Comparison of ENCODE assay signal across 17 cellular contexts in genomic region chr18:57054891-57055290, GRCh38.
DNase-seq lines count a peak whose midpoint lies in the region; ATAC-seq, FAIRE-seq and TF ChIP-seq lines count a peak whose summit lies in the region.
"Had no signal": no experiment of that assay in that cellular context is flagged by ENCODE, and none has a peak within 500 bp of the region (broad histone marks: within the 10 kb centered on the region; RNA-seq: fewer than 3 reads in every experiment).

No MANE protein-coding gene starts in this region.

- peaks cover 10% of the 10 kb centered on the region for H3K4me1 Mint-ChIP-seq in stimulated activated memory B cell treated with anti-CD40 and anti-IgM and Interleukin-4, amounts not matched to agents 10 μg/mL and 1 μg/mL and 100 μg/mL, for 72 hours
- H3K4me1 Mint-ChIP-seq: CD8-positive, alpha-beta memory T cell; GM23338 had no signal

- no peak overlapping the region for H3K27ac ChIP-seq in foreskin keratinocyte
- H3K27ac ChIP-seq: BLaER1 had no signal

- peak; percentile 61 for FAIRE-seq in D721Med (lab: Jason Lieb, UNC)
- FAIRE-seq: G401.6, GM12891 had no signal

- DNase-seq in D721Med (ENCODE audit: insufficient read length, low spot score) (no peak), HS-27A (ENCODE audit: low read depth) (peak; percentile 3), OCI-M1 (lab: John Stamatoyannopoulos, UW) (peak; percentile 11), foreskin keratinocyte (peak; percentile 2 to 39), middle frontal gyrus (ENCODE audit: extremely low spot score, low spot score) (no peak), dermis blood vessel endothelial cell (no peak)
- DNase-seq: 8988T; AML-193; Caco-2; CD8-positive, alpha-beta memory T cell; DMS53; H7 had no signal

- H3K9me3 Mint-ChIP-seq in stimulated activated memory B cell treated with anti-CD40 and anti-IgM and Interleukin-4, amounts not matched to agents 10 μg/mL and 1 μg/mL and 100 μg/mL, for 72 hours = peaks cover 7% of the 10 kb centered on the region

- H3K27me3 Mint-ChIP-seq in stimulated activated memory B cell treated with anti-CD40 and anti-IgM and Interleukin-4, amounts not matched to agents 10 μg/mL and 1 μg/mL and 100 μg/mL, for 72 hours = peaks cover 68% of the 10 kb centered on the region

- H3K4me1 ChIP-seq in foreskin keratinocyte = no peaks in the 10 kb centered on the region
- H3K4me1 ChIP-seq: Caco-2 had no signal

- no peaks in the 10 kb centered on the region for H3K27me3 ChIP-seq in foreskin keratinocyte
- H3K27me3 ChIP-seq: BLaER1 had no signal

- no peak for ATAC-seq in foreskin keratinocyte
- ATAC-seq in stimulated activated memory B cell treated with anti-CD40 and anti-IgM and Interleukin-4, amounts not matched to agents 10 μg/mL and 1 μg/mL and 100 μg/mL, for 72 hours = no peak
- ATAC-seq: GM23338 had no signal

- H3K27ac Mint-ChIP-seq in stimulated activated memory B cell treated with anti-CD40 and anti-IgM and Interleukin-4, amounts not matched to agents 10 μg/mL and 1 μg/mL and 100 μg/mL, for 72 hours = no peak overlapping the region
- H3K27ac Mint-ChIP-seq: CD8-positive, alpha-beta memory T cell; GM23338 had no signal

- TF ChIP-seq CTCF in D721Med (IDR thresholded peaks at IDR 0.05; ENCODE audit: insufficient read depth, missing control alignments) (no peak), foreskin keratinocyte (conservative IDR thresholded peaks at IDR 0.05) (no peak)

- H3K36me3 Mint-ChIP-seq in stimulated activated memory B cell treated with anti-CD40 and anti-IgM and Interleukin-4, amounts not matched to agents 10 μg/mL and 1 μg/mL and 100 μg/mL, for 72 hours = no peaks in the 10 kb centered on the region

- no peak overlapping the region for H3K4me3 Mint-ChIP-seq in stimulated activated memory B cell treated with anti-CD40 and anti-IgM and Interleukin-4, amounts not matched to agents 10 μg/mL and 1 μg/mL and 100 μg/mL, for 72 hours
- H3K4me3 Mint-ChIP-seq: CD8-positive, alpha-beta memory T cell; GM23338 had no signal

Comparison
In these comparisons a context has a peak if more than half of its experiments do, and no peak if none do; other contexts are left out.
1. DNase-seq: peak in HS-27A (single experiment), OCI-M1 (single experiment) and foreskin keratinocyte (2 of 2); none in D721Med (single experiment), middle frontal gyrus (single experiment) and dermis blood vessel endothelial cell (single experiment).